ENCODE assay signal across 8 cellular contexts in the genomic region with DNA sequence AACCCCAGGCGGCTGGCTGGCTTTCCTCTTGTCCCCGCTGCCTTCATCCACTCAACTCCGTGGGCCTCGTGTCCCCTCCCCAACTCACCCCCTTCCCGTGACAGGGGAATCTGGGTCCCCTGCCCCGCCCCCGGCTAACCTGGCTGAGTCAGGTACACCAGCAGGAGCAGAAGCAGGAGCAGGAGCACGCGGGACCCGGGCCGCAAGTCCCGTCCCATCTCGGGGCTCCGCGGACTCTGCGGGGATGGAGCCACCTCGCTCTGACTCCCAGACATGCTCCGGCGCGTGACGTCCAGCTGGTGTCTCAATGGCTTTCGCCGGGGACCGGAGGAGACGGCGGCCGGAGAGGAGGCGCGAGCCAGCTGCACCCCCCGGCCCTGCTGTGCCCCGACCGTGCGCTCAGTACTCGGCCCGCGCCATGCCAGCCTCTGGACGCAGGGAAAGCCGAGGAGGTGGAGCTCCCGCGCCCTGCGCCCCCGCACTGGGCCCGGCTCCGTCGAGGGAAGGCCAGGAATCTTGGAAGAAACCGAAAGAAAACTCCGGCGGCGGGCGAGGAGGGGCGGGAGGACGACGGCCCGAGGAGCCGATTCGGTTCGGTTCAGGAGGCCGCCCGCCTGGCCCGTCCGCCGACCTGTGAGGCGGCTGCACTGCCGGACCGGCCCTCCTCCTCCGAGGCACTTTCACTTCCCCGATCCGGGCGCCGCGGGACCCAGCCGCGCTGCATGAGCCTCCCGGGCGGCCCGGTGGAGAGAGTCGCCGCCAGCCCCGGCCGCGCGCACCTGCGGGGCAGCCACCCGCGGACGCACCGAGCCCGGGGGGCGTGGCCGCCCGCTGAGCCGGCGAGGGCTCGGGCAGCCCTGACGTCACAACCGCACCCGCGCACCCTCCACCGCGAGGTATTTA. TPM values are rescaled to one million over a fixed set of nuclear protein-coding genes. Genes with fewer than 3 reads are reported as not detected.
DNase-seq lines count a peak whose midpoint lies in the region; ATAC-seq, FAIRE-seq and TF ChIP-seq lines count a peak whose summit lies in the region.

A gene with protein sequence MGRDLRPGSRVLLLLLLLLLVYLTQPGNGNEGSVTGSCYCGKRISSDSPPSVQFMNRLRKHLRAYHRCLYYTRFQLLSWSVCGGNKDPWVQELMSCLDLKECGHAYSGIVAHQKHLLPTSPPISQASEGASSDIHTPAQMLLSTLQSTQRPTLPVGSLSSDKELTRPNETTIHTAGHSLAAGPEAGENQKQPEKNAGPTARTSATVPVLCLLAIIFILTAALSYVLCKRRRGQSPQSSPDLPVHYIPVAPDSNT (minus strand): TSS at position 807 of the 903 bp plus-strand sequence. CDS start 589 bp downstream, at position 218.
A gene with protein sequence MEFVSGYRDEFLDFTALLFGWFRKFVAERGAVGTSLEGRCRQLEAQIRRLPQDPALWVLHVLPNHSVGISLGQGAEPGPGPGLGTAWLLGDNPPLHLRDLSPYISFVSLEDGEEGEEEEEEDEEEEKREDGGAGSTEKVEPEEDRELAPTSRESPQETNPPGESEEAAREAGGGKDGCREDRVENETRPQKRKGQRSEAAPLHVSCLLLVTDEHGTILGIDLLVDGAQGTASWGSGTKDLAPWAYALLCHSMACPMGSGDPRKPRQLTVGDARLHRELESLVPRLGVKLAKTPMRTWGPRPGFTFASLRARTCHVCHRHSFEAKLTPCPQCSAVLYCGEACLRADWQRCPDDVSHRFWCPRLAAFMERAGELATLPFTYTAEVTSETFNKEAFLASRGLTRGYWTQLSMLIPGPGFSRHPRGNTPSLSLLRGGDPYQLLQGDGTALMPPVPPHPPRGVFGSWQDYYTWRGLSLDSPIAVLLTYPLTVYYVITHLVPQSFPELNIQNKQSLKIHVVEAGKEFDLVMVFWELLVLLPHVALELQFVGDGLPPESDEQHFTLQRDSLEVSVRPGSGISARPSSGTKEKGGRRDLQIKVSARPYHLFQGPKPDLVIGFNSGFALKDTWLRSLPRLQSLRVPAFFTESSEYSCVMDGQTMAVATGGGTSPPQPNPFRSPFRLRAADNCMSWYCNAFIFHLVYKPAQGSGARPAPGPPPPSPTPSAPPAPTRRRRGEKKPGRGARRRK (plus strand): TSS at position 712 of the 903 bp plus-strand sequence. CDS start 716 bp downstream, outside the sequence.

- no peaks in the 10 kb centered on the region for H3K9me3 ChIP-seq in astrocyte (ENCODE audit: insufficient read depth, low read depth, low read length)

- peaks cover 12% of the 10 kb centered on the region for H3K4me1 ChIP-seq in astrocyte (ENCODE audit: insufficient read depth, low read length)

- H3K9me3 Mint-ChIP-seq in astrocyte (ENCODE audit: unreplicated experiment) = no peaks in the 10 kb centered on the region

- DNase-seq in AG08395 (ENCODE audit: low spot score) (peak; percentile 57), H54 (ENCODE audit: insufficient read length, low spot score) (peak; percentile 60), SK-MEL-5 (ENCODE audit: low read depth, low spot score) (peak; percentile 23), astrocyte (ENCODE audit: low read depth) (peak; percentile 23), hepatic stellate cell (ENCODE audit: low spot score) (peak; percentile 80), retinal pigment epithelial cell (ENCODE audit: low read depth) (no peak)

- no peaks in the 10 kb centered on the region for H3K36me3 ChIP-seq in astrocyte (ENCODE audit: insufficient read depth, low read length)

- no peaks in the 10 kb centered on the region for H3K79me2 ChIP-seq in astrocyte (ENCODE audit: insufficient read depth, low read length)

- no peak for FAIRE-seq in H54 (lab: Jason Lieb, UNC)
- no peak for FAIRE-seq in astrocyte (lab: Jason Lieb, UNC)

- peak; percentile 27; the same call in 1 of the 2 replicates for TF ChIP-seq POLR2A in H54 (IDR thresholded peaks at IDR 0.05; ENCODE audit: low read depth, low read length)

- peaks cover 32% of the 10 kb centered on the region for H3K27me3 ChIP-seq in astrocyte (ENCODE audit: insufficient read depth, low read length)

- peak within 1 kb of the TSS; percentile 63 for H3K9ac ChIP-seq in astrocyte (ENCODE audit: low read length)

- peaks cover 9% of the 10 kb centered on the region for H3K36me3 Mint-ChIP-seq in astrocyte (ENCODE audit: low read depth, unreplicated experiment)

- no peak for ATAC-seq in GM21786 (IDR thresholded peaks at IDR 0.05; ENCODE audit: unreplicated experiment)
- no peak for ATAC-seq in GM21529 (IDR thresholded peaks at IDR 0.05; ENCODE audit: unreplicated experiment)

- no peaks in the 10 kb centered on the region for H3K4me1 Mint-ChIP-seq in astrocyte (ENCODE audit: low read depth, unreplicated experiment)

- peak within 1 kb of the TSS; percentile 19 for H3K27ac Mint-ChIP-seq in astrocyte (ENCODE audit: unreplicated experiment)

- no peak for TF ChIP-seq CTCF in astrocyte (IDR thresholded peaks at IDR 0.05; ENCODE audit: insufficient read depth, low read depth, low read length)
- TF ChIP-seq CTCF in retinal pigment epithelial cell (conservative IDR thresholded peaks at IDR 0.05; ENCODE audit: low read depth, low read length) = no peak

- peaks cover 52% of the 10 kb centered on the region for H3K27me3 Mint-ChIP-seq in astrocyte (ENCODE audit: low read depth, unreplicated experiment)

- peak within 1 kb of the TSS; percentile 92 for H2AFZ ChIP-seq in astrocyte (ENCODE audit: low read depth, low read length)

- H3K4me3 ChIP-seq in astrocyte (ENCODE audit: insufficient read depth, low read depth, low read length) = peak within 1 kb of the TSS; percentile 63
- H3K4me3 ChIP-seq in retinal pigment epithelial cell (ENCODE audit: low read length) = peak within 1 kb of the TSS; percentile 50

- peak within 1 kb of the TSS; percentile 93 for H3K4me2 ChIP-seq in astrocyte (ENCODE audit: low read length)

- in situ Hi-C loops in SK-MEL-5 (cut with HindIII; ENCODE audit: low pct_unique_long_range_greater_than_20kb, low sequenced_read_pairs) = no loop called here

- no peaks in the 10 kb centered on the region for H4K20me1 ChIP-seq in astrocyte (ENCODE audit: insufficient read depth, low read length)

- no peak within 1 kb of the TSS for H3K27ac ChIP-seq in astrocyte (ENCODE audit: low read depth, low read length)

- H3K4me3 Mint-ChIP-seq in astrocyte (ENCODE audit: unreplicated experiment) = peak within 1 kb of the TSS; percentile 85

RNA-seq across cellular contexts. Expression of the first gene that starts in this region (rescaled TPM):
- total RNA-seq in SK-MEL-5 (2014; rRNA removed; shearing (Covaris generic)) = 10.0 and 10.7 TPM in 2 replicates
- 34.9 and 37.3 TPM in 2 replicates for polyA plus RNA-seq in SK-MEL-5 (2015; cell fraction: cytosol; rRNA removed)
- polyA plus RNA-seq in SK-MEL-5 (2015; cell fraction: nucleus; rRNA removed) = 2.6 and 3.1 TPM in 2 replicates
- total RNA-seq in astrocyte = 2.2 and 3.2 TPM in 2 replicates

RNA-seq across cellular contexts. Expression of the second gene that starts in this region (rescaled TPM):
- total RNA-seq in SK-MEL-5 (2014; rRNA removed; shearing (Covaris generic)) = 0.11 TPM in 1 of 2 replicates, not detected in the other
- polyA plus RNA-seq in SK-MEL-5 (2015; cell fraction: cytosol; rRNA removed) = 0.29 and 0.52 TPM in 2 replicates
- 1.5 and 2.3 TPM in 2 replicates for polyA plus RNA-seq in SK-MEL-5 (2015; cell fraction: nucleus; rRNA removed)
- 0.09 and 0.12 TPM in 2 replicates for total RNA-seq in astrocyte
